ENCODE assay signal across 8 cellular contexts in genomic region chr15:31004220-31004733, GRCh38. TPM values are rescaled to one million over a fixed set of nuclear protein-coding genes. Genes with fewer than 3 reads are reported as not detected.
DNase-seq lines count a peak whose midpoint lies in the region; ATAC-seq and TF ChIP-seq lines count a peak whose summit lies in the region.

No MANE protein-coding gene starts in this region.

- BruUV-seq in mammary epithelial cell (replicated peaks; lab: Mats Ljungman, UMichigan), result no TSS peak
- no TSS peak for BruUV-seq in MCF 10A (replicated peaks; lab: Mats Ljungman, UMichigan)

- no peaks in the 10 kb centered on the region for H3K9me3 ChIP-seq in mammary epithelial cell (replicated peaks; ENCODE audit: insufficient read depth, low read length)

- no peaks in the 10 kb centered on the region for H3K9me3 Mint-ChIP-seq in MCF 10A (ENCODE audit: unreplicated experiment)

- dilution Hi-C loops in mammary epithelial cell (cut with HindIII; ENCODE audit: low sequenced_read_pairs), result no loop called here

- H3K4me3 ChIP-seq in mammary epithelial cell (replicated peaks in 1 of 3; ENCODE audit: insufficient read depth in 1 of 3, low read depth in 2 of 3, low read length in 3 of 3), result no peak overlapping the region

- no peak overlapping the region for H3K4me2 ChIP-seq in mammary epithelial cell (ENCODE audit: insufficient read depth, low read depth, low read length)

- no peak overlapping the region for H3K27ac Mint-ChIP-seq in MCF 10A (ENCODE audit: low read depth, unreplicated experiment)

- peaks cover 5% of the 10 kb centered on the region for H3K4me1 Mint-ChIP-seq in MCF 10A (ENCODE audit: insufficient read depth, unreplicated experiment)

- no peaks in the 10 kb centered on the region for H4K20me1 ChIP-seq in mammary epithelial cell (ENCODE audit: insufficient read depth, low read length)

- H3K27me3 ChIP-seq in mammary epithelial cell (ENCODE audit: insufficient read depth, low read length), result no peaks in the 10 kb centered on the region

- DNase-seq in mammary epithelial cell (no peak), MCF 10A (ENCODE audit: unreplicated experiment) (no peak), NOMO-1 treated with dmso at 0.1 percent for 144 hours (lab: John Stamatoyannopoulos, UW; ENCODE audit: unreplicated experiment) (peak; percentile 95), iPS-NIHi7 (ENCODE audit: extremely low spot score) (peak; percentile 48), NCI-H774 (lab: John Stamatoyannopoulos, UW) (no peak), dedifferentiated amniotic fluid mesenchymal stem cell (ENCODE audit: extremely low spot score) (no peak)
- DNase-seq in activated CD4-positive, CD25-positive, alpha-beta regulatory T cell (lab: John Stamatoyannopoulos, UW), result no peak

- peak; percentile 88 for ATAC-seq in HG02885 (IDR thresholded peaks at IDR 0.05; ENCODE audit: poor library complexity, unreplicated experiment)

- in situ Hi-C loops in mammary epithelial cell (cut with MboI; ENCODE audit: low sequenced_read_pairs in 2 of 2), result no loop called here

- H3K27me3 Mint-ChIP-seq in MCF 10A (ENCODE audit: insufficient read depth, unreplicated experiment), result no peaks in the 10 kb centered on the region

- H3K79me2 ChIP-seq in mammary epithelial cell (ENCODE audit: insufficient read depth, low read length), result no peaks in the 10 kb centered on the region

- no peak overlapping the region for H3K4me3 Mint-ChIP-seq in MCF 10A (ENCODE audit: unreplicated experiment)

- CTCF ChIA-PET in mammary epithelial cell (lab: Charles Lee; ENCODE audit: low non-redundant PET) (no interaction called here), MCF 10A (lab: Yijun Ruan, JAX) (interaction anchor here (0.7 to 1.0 kb wide), 2 partner anchors 125 to 468 kb away, joined by 3 to 4 read pairs; no protein-coding TSS in a partner anchor)

- intact Hi-C loops in mammary epithelial cell (cut with micrococcal nuclease) (no loop called here), MCF 10A (cut with micrococcal nuclease) (no loop called here)

- no peak overlapping the region for H3K9ac ChIP-seq in mammary epithelial cell (ENCODE audit: insufficient read depth, low read length)

- H3K4me1 ChIP-seq in mammary epithelial cell (ENCODE audit: insufficient read depth, low read length), result peaks cover 17% of the 10 kb centered on the region

- POLR2A ChIA-PET in MCF 10A (lab: Yijun Ruan, JAX), result interaction anchor here (0.6 to 4.4 kb wide), 2 partner anchors 13 to 30 kb away, joined by 3 to 35 read pairs; partner anchors contain the start of gene MTMR10

- no peaks in the 10 kb centered on the region for H3K36me3 ChIP-seq in mammary epithelial cell (ENCODE audit: insufficient read depth, low read length)

- H3K27ac ChIP-seq in mammary epithelial cell (ENCODE audit: insufficient read depth, low read depth, low read length), result no peak overlapping the region

- TF ChIP-seq CTCF in mammary epithelial cell (conservative IDR thresholded peaks at IDR 0.05 in 1 of 2, IDR thresholded peaks at IDR 0.05 in 1 of 2; ENCODE audit: extremely low read depth in 1 of 2, insufficient read depth in 1 of 2, low read depth in 1 of 2, low read length in 2 of 2) (no peak), MCF 10A (IDR thresholded peaks at IDR 0.05; ENCODE audit: unreplicated experiment) (no peak)

- 83% methylated on average over 4 of the region's 5 CpGs for WGBS in mammary epithelial cell (ENCODE audit: low coverage, missing lambda C conversion rate)

- no peaks in the 10 kb centered on the region for H3K36me3 Mint-ChIP-seq in MCF 10A (ENCODE audit: insufficient read depth, unreplicated experiment)

- peak overlapping the region; percentile 23 for H2AFZ ChIP-seq in mammary epithelial cell (ENCODE audit: low read depth, low read length)

RNA-seq across cellular contexts. Expression of gene MTMR10, which starts 12.8 kb away (rescaled TPM):
- total RNA-seq in mammary epithelial cell, result 10 to 100 TPM; 15.8 to 17.9 TPM
- 6.7 TPM for polyA plus RNA-seq in mammary epithelial cell
- polyA minus RNA-seq in mammary epithelial cell, result 30.0 TPM
- 11.4 and 13.0 TPM in 2 replicates for total RNA-seq in MCF 10A (2022)

Comparison
In these comparisons a context has a peak if more than half of its experiments do, and no peak if none do; other contexts are left out.
1. DNase-seq: peak in NOMO-1 treated with dmso at 0.1 percent for 144 hours (single experiment) and iPS-NIHi7 (single experiment); none in mammary epithelial cell (single experiment), MCF 10A (single experiment), activated CD4-positive, CD25-positive, alpha-beta regulatory T cell (0 of 4), NCI-H774 (single experiment) and dedifferentiated amniotic fluid mesenchymal stem cell (single experiment).